In genomic region chr15:94119923-94120775, GRCh38 we compare ENCODE assay signal across 1 cellular context.
TF ChIP-seq lines count a peak whose summit lies in the region.

No MANE protein-coding gene starts in this region.

TF ChIP-seq in WTC11, 78 proteins besides CTCF, POLR2A, EP300 and RAD21 (continued from another document):
- TF ChIP-seq FOXK1 (CRISPR knock-in tag; IDR thresholded peaks at IDR 0.05), result no peak
- TF ChIP-seq ARID4B (CRISPR knock-in tag; IDR thresholded peaks at IDR 0.05; ENCODE audit: borderline replicate concordance), result no peak
- no peak for TF ChIP-seq E2F1 (CRISPR knock-in tag; IDR thresholded peaks at IDR 0.05)
- no peak for TF ChIP-seq GABPB1 (CRISPR knock-in tag; IDR thresholded peaks at IDR 0.05)
